In the genomic region with DNA sequence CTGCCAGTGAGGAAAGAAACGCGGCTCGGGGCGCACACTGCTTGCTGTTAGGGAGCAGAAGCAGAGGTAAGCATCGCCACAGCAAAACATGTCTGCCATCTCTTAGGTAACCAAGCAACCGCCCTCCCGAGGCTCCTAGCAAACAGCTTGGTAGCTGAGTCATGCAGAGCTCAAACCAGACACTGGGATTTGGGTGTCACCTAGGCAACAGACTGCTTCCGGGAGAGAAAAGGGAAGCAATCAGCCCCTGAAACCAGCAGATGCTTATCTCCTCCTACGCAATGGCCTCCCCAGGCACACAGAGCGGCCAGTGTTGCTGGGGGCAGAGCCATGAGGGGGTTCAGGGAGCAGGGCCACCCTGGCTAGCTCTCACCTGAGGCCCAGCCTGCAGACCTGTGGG, we compare ENCODE assay signal across 9 cellular contexts. TPM values are rescaled to one million over a fixed set of nuclear protein-coding genes. Genes with fewer than 3 reads are reported as not detected.
DNase-seq lines count a peak whose midpoint lies in the region; ATAC-seq and TF ChIP-seq lines count a peak whose summit lies in the region.
"Not testable (repeated sequence)": the region's sequence is repeated elsewhere in the genome, so short reads cannot be mapped to it uniquely, and the experiment has no call there.
"Had no signal": no experiment of that assay in that cellular context is flagged by ENCODE, and none has a peak within 500 bp of the region (broad histone marks: within the 10 kb centered on the region; RNA-seq: fewer than 3 reads in every experiment).

No MANE protein-coding gene starts in this region.

- peak; percentile 72 for ATAC-seq in esophagus mucosa

- H3K27me3 Mint-ChIP-seq in IgD-negative memory B cell = not testable (repeated sequence)

- not testable (repeated sequence) for H3K27ac ChIP-seq in SJSA1
- peak overlapping the region; percentile 96 for H3K27ac ChIP-seq in neutrophil
- peak overlapping the region; percentile 61 to 95 (median 90) for H3K27ac ChIP-seq in transverse colon

- not testable (repeated sequence) for H3K9me3 ChIP-seq in SJSA1 (replicated peaks); neutrophil; transverse colon

- WGBS in transverse colon (ENCODE audit: low coverage in 1 of 2), 2 donors = 56% methylated on average over 2 of the region's 10 CpGs; no CpG with 5 or more reads in 1 of the 2 donors

- H3K36me3 ChIP-seq in SJSA1 (peaks cover 17% of the 10 kb centered on the region), neutrophil (peaks cover 46% of the 10 kb centered on the region)
- not testable (repeated sequence) for H3K36me3 ChIP-seq in transverse colon

- intact Hi-C loops in transverse colon (cut with DNase I; ENCODE audit: low total_unique reads) = not testable (repeated sequence)

- peak overlapping the region; percentile 79 to 94 (median 88) for H3K4me3 Mint-ChIP-seq in IgD-negative memory B cell

- H3K36me3 Mint-ChIP-seq in IgD-negative memory B cell = not testable (repeated sequence)

- DNase-seq in GM13977 (ENCODE audit: low spot score) = peak; percentile 31
- DNase-seq in HFF-Myc (ENCODE audit: extremely low read depth, low read depth) = not testable (repeated sequence)
- DNase-seq in SJSA1 (ENCODE audit: low read depth in 1 of 2, low spot score in 2 of 2) = peak; percentile 21 to 68
- DNase-seq in activated T-helper 1 cell treated with Interleukin-2 at 50 U/mL for 16 hours (ENCODE audit: low read depth) = peak; percentile 36
- DNase-seq in transverse colon = peak; percentile 43

- H3K4me1 ChIP-seq in SJSA1 (replicated peaks) (peaks cover 12% of the 10 kb centered on the region), neutrophil (ENCODE audit: control insufficient read depth in 1 of 2, insufficient read depth in 1 of 2, low read depth in 1 of 2, low read length in 1 of 2) (peaks cover 12 to 24% of the 10 kb centered on the region in 2 experiments), transverse colon (peaks cover 0 to 11% (median 3%) of the 10 kb centered on the region in 4 donors)

- TF ChIP-seq POLR2A in transverse colon (IDR thresholded peaks at IDR 0.05) = not testable (repeated sequence)

- H3K4me3 ChIP-seq in HFF-Myc (replicated peaks; ENCODE audit: low read depth, low read length) (0 out of 2 replicates have a peak overlapping the region, but pooled peaks have one; percentile 55), neutrophil (ENCODE audit: low read depth in 1 of 2, low read length in 1 of 2) (peak overlapping the region; percentile 72 to 83), transverse colon (peak overlapping the region in 1 of 4 donors; percentile 81)
- not testable (repeated sequence) for H3K4me3 ChIP-seq in SJSA1

- not testable (repeated sequence) for H3K27me3 ChIP-seq in SJSA1 (replicated peaks); neutrophil; transverse colon

- H3K27ac Mint-ChIP-seq in IgD-negative memory B cell = peak overlapping the region; percentile 92 to 97 (median 97)

- not testable (repeated sequence) for TF ChIP-seq CTCF in GM13977 (IDR thresholded peaks at IDR 0.05; ENCODE audit: extremely low read depth, insufficient read depth, missing control alignments); HFF-Myc (IDR thresholded peaks at IDR 0.05; ENCODE audit: low read depth, low read length, missing control alignments); neutrophil (IDR thresholded peaks at IDR 0.05); transverse colon (IDR thresholded peaks at IDR 0.05)

- H3K4me1 Mint-ChIP-seq in IgD-negative memory B cell = peaks cover 8 to 13% (median 12%) of the 10 kb centered on the region in 3 donors

- not testable (repeated sequence) for TF ChIP-seq EP300 in transverse colon (IDR thresholded peaks at IDR 0.05; ENCODE audit: low read depth)

- in situ Hi-C loops in GM13977 (cut with MboI; ENCODE audit: low pct_unique_long_range_greater_than_20kb, low sequenced_read_pairs, unreplicated experiment) = not testable (repeated sequence)
- in situ Hi-C loops in transverse colon (cut with MboI; ENCODE audit: low pct_ligation_motif_present in 1 of 4, low pct_unique_long_range_greater_than_20kb in 1 of 4, low sequenced_read_pairs in 3 of 4) = loop anchor here in 3 of 4 donors (25.0 kb wide), 2 partner anchors 109 to 134 kb away; partner anchors contain the start of gene TMEM185A (in 1 of the 3)

- not testable (repeated sequence) for H3K9me3 Mint-ChIP-seq in IgD-negative memory B cell

RNA-seq across cellular contexts. Expression of gene IDS, which starts 1.7 kb away (rescaled TPM):
- polyA plus RNA-seq in IgD-negative memory B cell = 114 TPM
- total RNA-seq in SJSA1 (2014; rRNA removed; shearing (Covaris generic)) = 18.3 and 18.9 TPM in 2 replicates
- total RNA-seq in esophagus mucosa = 23.2 TPM
- 100 to 1,000 TPM in 1 of 4 donors, 10 to 100 TPM in 3; 52.5 to 137 (median 59.2) TPM for total RNA-seq in transverse colon

RNA-seq across cellular contexts. Expression of gene EOLA1, which starts 37.4 kb away (rescaled TPM):
- 19.0 TPM for polyA plus RNA-seq in IgD-negative memory B cell
- total RNA-seq in SJSA1 (2014; rRNA removed; shearing (Covaris generic)) = 30.5 and 41.5 TPM in 2 replicates
- total RNA-seq in esophagus mucosa (14.6 TPM), transverse colon (10 to 100 TPM; 12.3 to 30.7 (median 17.7) TPM)

RNA-seq across cellular contexts. Expression of gene HSFX3, which starts 46.3 kb away (rescaled TPM):
- not detected for polyA plus RNA-seq in IgD-negative memory B cell
- not detected in 2 replicates for total RNA-seq in SJSA1 (2014; rRNA removed; shearing (Covaris generic))
- total RNA-seq in esophagus mucosa = not detected
- not detected for total RNA-seq in transverse colon
- total RNA-seq: SK-MEL-5 had no signal
